Comparison of ENCODE assay signal across 17 cellular contexts in genomic region chr3:32882180-32882579, GRCh38.
DNase-seq lines count a peak whose midpoint lies in the region; ATAC-seq and TF ChIP-seq lines count a peak whose summit lies in the region.
"Had no signal": no experiment of that assay in that cellular context is flagged by ENCODE, and none has a peak within 500 bp of the region (broad histone marks: within the 10 kb centered on the region; RNA-seq: fewer than 3 reads in every experiment).

No MANE protein-coding gene starts in this region.

- no peaks in the 10 kb centered on the region for H3K27me3 ChIP-seq in SK-N-SH (ENCODE audit: insufficient read depth)
- H3K27me3 ChIP-seq in CD8-positive, alpha-beta memory T cell (ENCODE audit: insufficient read depth, low read length, poor library complexity, severe bottlenecking) = no peaks in the 10 kb centered on the region
- H3K27me3 ChIP-seq: stomach, vagina had no signal

- H3K9me3 ChIP-seq in SK-N-SH = no peaks in the 10 kb centered on the region
- no peaks in the 10 kb centered on the region for H3K9me3 ChIP-seq in CD8-positive, alpha-beta memory T cell (ENCODE audit: low read length)
- H3K9me3 ChIP-seq: stomach, vagina had no signal

- no peak for DNase-seq in DMS53 (lab: John Stamatoyannopoulos, UW)
- DNase-seq in SK-N-SH = no peak
- no peak for DNase-seq in NCI-H187 treated with DMSO at 0.1 percent for 48 hours (lab: John Stamatoyannopoulos, UW)
- no peak for DNase-seq in CD8-positive, alpha-beta memory T cell
- DNase-seq: ACHN; CD8-positive, alpha-beta T cell; central memory CD4-positive, alpha-beta T cell; hippocampal formation; NCI-H2081; stomach had no signal

- H2AFZ ChIP-seq in SK-N-SH (ENCODE audit: low read depth) = no peak overlapping the region

- H3K27ac Mint-ChIP-seq in CD8-positive, alpha-beta memory T cell = no peak overlapping the region
- H3K27ac Mint-ChIP-seq: activated CD4-positive, alpha-beta memory T cell treated with anti-CD3 and anti-CD28 coated beads, Interleukin-2, amount 10 ng/mL, durations not matched to agents 7 days and 5 days; activated T-helper 1 cell treated with anti-CD3 and anti-CD28 coated beads, Interleukin-12 subunit alpha, Interleukin-12 subunit beta, Interleukin-2, Interleukin-4 antibody, amounts not matched to agents 30 ng/mL and 10 ng/mL and 1 ng/mL, durations not matched to agents 14 hours and 24 hours and 36 hours had no signal

- no peak overlapping the region for H3K4me2 ChIP-seq in SK-N-SH

- H3K4me1 ChIP-seq in SK-N-SH (ENCODE audit: control insufficient read depth in 1 of 2, insufficient read depth in 2 of 2, low read depth in 1 of 2, low read length in 1 of 2) = no peaks in the 10 kb centered on the region
- H3K4me1 ChIP-seq in CD8-positive, alpha-beta memory T cell (ENCODE audit: insufficient read depth, low read length) = peaks cover 9% of the 10 kb centered on the region
- H3K4me1 ChIP-seq: vagina had no signal

- no peaks in the 10 kb centered on the region for H3F3A ChIP-seq in SK-N-SH (replicated peaks; ENCODE audit: insufficient read depth)

- no peaks in the 10 kb centered on the region for H3K36me3 ChIP-seq in SK-N-SH (replicated peaks in 1 of 2; ENCODE audit: control insufficient read depth in 1 of 2, insufficient read depth in 2 of 2, low read length in 1 of 2)
- H3K36me3 ChIP-seq in CD8-positive, alpha-beta memory T cell (ENCODE audit: insufficient read depth, low read length) = no peaks in the 10 kb centered on the region
- H3K36me3 ChIP-seq: stomach, vagina had no signal

- H3K9ac ChIP-seq in SK-N-SH = no peak overlapping the region

- H3K9me3 Mint-ChIP-seq in CD8-positive, alpha-beta memory T cell = no peaks in the 10 kb centered on the region
- H3K9me3 Mint-ChIP-seq: activated CD4-positive, alpha-beta memory T cell treated with anti-CD3 and anti-CD28 coated beads, Interleukin-2, amount 10 ng/mL, durations not matched to agents 7 days and 5 days; activated T-helper 1 cell treated with anti-CD3 and anti-CD28 coated beads, Interleukin-12 subunit alpha, Interleukin-12 subunit beta, Interleukin-2, Interleukin-4 antibody, amounts not matched to agents 30 ng/mL and 10 ng/mL and 1 ng/mL, durations not matched to agents 14 hours and 24 hours and 36 hours; CD8-positive, alpha-beta T cell had no signal

- POLR2A ChIA-PET in SK-N-SH (lab: Yijun Ruan, JAX) = no interaction called here
- POLR2A ChIA-PET in CD8-positive, alpha-beta memory T cell (lab: Charles Lee) = interaction anchor here (0.6 kb wide), 1 partner anchor 68 kb away, joined by 7 read pairs; no protein-coding TSS in a partner anchor

- peaks cover 0 to 7% of the 10 kb centered on the region in 2 donors for H3K27me3 Mint-ChIP-seq in CD8-positive, alpha-beta memory T cell

- H3K79me2 ChIP-seq in SK-N-SH (ENCODE audit: insufficient read depth) = no peaks in the 10 kb centered on the region

- no peaks in the 10 kb centered on the region for H4K20me1 ChIP-seq in SK-N-SH (ENCODE audit: insufficient read depth)

- H3K27ac ChIP-seq in SK-N-SH (ENCODE audit: low read depth in 2 of 2, low read length in 1 of 2) = no peak overlapping the region
- H3K27ac ChIP-seq in CD8-positive, alpha-beta memory T cell (ENCODE audit: low read depth, low read length) = no peak overlapping the region
- H3K27ac ChIP-seq: stomach, vagina had no signal

- TF ChIP-seq CTCF in SK-N-SH (IDR thresholded peaks at IDR 0.05) = no peak

- peaks cover 6 to 12% (median 11%) of the 10 kb centered on the region in 3 donors for H3K4me1 Mint-ChIP-seq in CD8-positive, alpha-beta memory T cell

- no peak overlapping the region for H3K4me3 ChIP-seq in SK-N-SH (ENCODE audit: low read depth in 2 of 2, low read length in 1 of 2)
- H3K4me3 ChIP-seq in CD8-positive, alpha-beta memory T cell (ENCODE audit: low read length) = no peak overlapping the region
- H3K4me3 ChIP-seq: stomach, vagina had no signal

- H3K9me2 ChIP-seq in SK-N-SH = no peaks in the 10 kb centered on the region

- CTCF ChIA-PET in SK-N-SH (lab: Yijun Ruan, JAX) = no interaction called here
- CTCF ChIA-PET in CD8-positive, alpha-beta memory T cell (lab: Charles Lee) = no interaction called here

- no peak for TF ChIP-seq EP300 in SK-N-SH (IDR thresholded peaks at IDR 0.05; ENCODE audit: borderline replicate concordance in 1 of 2, low read depth in 1 of 2, low read length in 1 of 2)

- H3K36me3 Mint-ChIP-seq in CD8-positive, alpha-beta memory T cell = no peaks in the 10 kb centered on the region
- H3K36me3 Mint-ChIP-seq: CD8-positive, alpha-beta T cell had no signal

- 100% methylated on average over 1 of the region's 1 CpG for WGBS in SK-N-SH (ENCODE audit: low lambda C conversion rate)

- no peak overlapping the region for H3K4me3 Mint-ChIP-seq in CD8-positive, alpha-beta memory T cell
- H3K4me3 Mint-ChIP-seq: activated CD4-positive, alpha-beta memory T cell treated with anti-CD3 and anti-CD28 coated beads, Interleukin-2, amount 10 ng/mL, durations not matched to agents 7 days and 5 days; activated T-helper 1 cell treated with anti-CD3 and anti-CD28 coated beads, Interleukin-12 subunit alpha, Interleukin-12 subunit beta, Interleukin-2, Interleukin-4 antibody, amounts not matched to agents 30 ng/mL and 10 ng/mL and 1 ng/mL, durations not matched to agents 14 hours and 24 hours and 36 hours; CD8-positive, alpha-beta T cell had no signal

- ATAC-seq in GM18508 (IDR thresholded peaks at IDR 0.05; ENCODE audit: insufficient read depth, unreplicated experiment) (peak; percentile 37), GM19455 (IDR thresholded peaks at IDR 0.05; ENCODE audit: unreplicated experiment) (peak; percentile 22), HG02642 (IDR thresholded peaks at IDR 0.05; ENCODE audit: poor library complexity, unreplicated experiment) (peak; percentile 24), HG03354 (IDR thresholded peaks at IDR 0.05; ENCODE audit: poor library complexity, severe bottlenecking, unreplicated experiment) (peak; percentile 75)
- ATAC-seq: CD8-positive, alpha-beta T cell had no signal

- no peak for TF ChIP-seq RAD21 in SK-N-SH (IDR thresholded peaks at IDR 0.05; ENCODE audit: low read length)

TF ChIP-seq in SK-N-SH, 30 proteins besides CTCF, POLR2A, EP300 and RAD21:
- TF ChIP-seq SIN3A (IDR thresholded peaks at IDR 0.05; ENCODE audit: borderline replicate concordance, low read depth, low read length) (no peak), RXRA (IDR thresholded peaks at IDR 0.05; ENCODE audit: borderline replicate concordance, low read depth) (no peak), RFX5 (IDR thresholded peaks at IDR 0.05; ENCODE audit: low read length) (no peak), USF2 (IDR thresholded peaks at IDR 0.05; ENCODE audit: borderline replicate concordance, low read depth, low read length) (no peak), FOSL2 (IDR thresholded peaks at IDR 0.05; ENCODE audit: borderline replicate concordance, low read depth) (no peak), CHD2 (IDR thresholded peaks at IDR 0.05; ENCODE audit: low read length, partially characterized antibody) (no peak), REST (IDR thresholded peaks at IDR 0.05; ENCODE audit: low read depth, low read length) (no peak), FOXM1 (IDR thresholded peaks at IDR 0.05; ENCODE audit: low read depth) (no peak), MEF2A (IDR thresholded peaks at IDR 0.05; ENCODE audit: borderline replicate concordance, low read depth) (no peak), SMC3 (IDR thresholded peaks at IDR 0.05; ENCODE audit: low read depth, low read length) (no peak), GABPA (IDR thresholded peaks at IDR 0.05; ENCODE audit: low read depth) (no peak), TAF1 (IDR thresholded peaks at IDR 0.05; ENCODE audit: borderline replicate concordance, low read depth, low read length) (no peak), EZH2phosphoT487 (IDR thresholded peaks at IDR 0.05; ENCODE audit: borderline replicate concordance, low read depth) (no peak), NFIC (IDR thresholded peaks at IDR 0.05; ENCODE audit: borderline replicate concordance) (no peak)
- TF ChIP-seq, protein P1, sequence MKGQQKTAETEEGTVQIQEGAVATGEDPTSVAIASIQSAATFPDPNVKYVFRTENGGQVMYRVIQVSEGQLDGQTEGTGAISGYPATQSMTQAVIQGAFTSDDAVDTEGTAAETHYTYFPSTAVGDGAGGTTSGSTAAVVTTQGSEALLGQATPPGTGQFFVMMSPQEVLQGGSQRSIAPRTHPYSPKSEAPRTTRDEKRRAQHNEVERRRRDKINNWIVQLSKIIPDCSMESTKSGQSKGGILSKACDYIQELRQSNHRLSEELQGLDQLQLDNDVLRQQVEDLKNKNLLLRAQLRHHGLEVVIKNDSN (IDR thresholded peaks at IDR 0.05; ENCODE audit: borderline replicate concordance, low read depth) = no peak
TF ChIP-seq in SK-N-SH: peak in this region for 0.

Comparison
In these comparisons a context has a peak if more than half of its experiments do, and no peak if none do; other contexts are left out.
1. ATAC-seq: peak in every context shown above with its lines; median percentile 75 in HG03354; 37 in GM18508; 24 in HG02642; 22 in GM19455.